In the genomic region with DNA sequence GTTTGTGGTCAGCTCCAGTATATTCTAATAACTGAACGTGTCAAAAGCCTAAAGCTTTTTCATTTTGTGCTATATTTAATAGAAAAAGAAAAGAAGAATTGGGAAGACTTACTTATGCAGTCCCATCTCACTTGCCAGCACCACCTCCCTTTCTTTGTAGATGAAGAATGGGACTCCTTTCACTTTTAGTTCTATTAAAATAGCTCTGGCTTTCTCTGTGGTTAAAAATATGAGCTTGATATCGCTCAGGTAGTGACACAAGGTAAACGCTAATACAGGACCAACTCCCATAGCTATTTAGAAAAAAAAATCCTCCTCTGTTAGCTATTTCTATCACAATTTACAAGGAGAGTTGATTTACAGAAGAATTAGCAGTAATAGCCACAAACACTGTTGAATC, we compare ENCODE assay signal across 26 cellular contexts.
"Had no signal": no experiment of that assay in that cellular context is flagged by ENCODE, and none has a peak within 500 bp of the region (broad histone marks: within the 10 kb centered on the region; RNA-seq: fewer than 3 reads in every experiment).

No MANE protein-coding gene starts in this region.

- DNase-seq: activated CD4-positive, alpha-beta T cell treated with anti-CD3 and anti-CD28 coated beads for 36 hours; activated CD4-positive, CD25-positive, alpha-beta regulatory T cell; activated CD8-positive, alpha-beta memory T cell treated with anti-CD3 and anti-CD28 coated beads, Interleukin-2, amount 10 ng/mL, durations not matched to agents 7 days and 5 days; activated CD8-positive, alpha-beta T cell treated with anti-CD3 and anti-CD28 coated beads, Interleukin-2, amount 10 ng/mL, durations not matched to agents 7 days and 5 days; activated T-cell treated with anti-CD3 and anti-CD28 coated beads, Interleukin-2, amount 50 U/mL, for 48 hours; anterior cingulate cortex; endodermal cell; foreskin fibroblast; head of caudate nucleus; hippocampal formation; kidney; lower lobe of right lung; mesendoderm; mucosa of descending colon; ovary; stimulated activated CD4-positive, alpha-beta T cell treated with anti-CD3 and anti-CD28 coated beads, Interleukin-12 subunit alpha, Interleukin-12 subunit beta, amount 100 ng/mL, for 4 hours; stimulated activated CD4-positive, alpha-beta T cell treated with anti-CD3 and anti-CD28 coated beads, Interleukin-4, amount 100 ng/mL, for 1 hour; trophoblast cell had no signal

- FAIRE-seq: bronchial epithelial cell, kidney, urothelium cell line had no signal

- ATAC-seq: activated CD4-positive, alpha-beta T cell treated with anti-CD3 and anti-CD28 coated beads for 36 hours; activated CD8-positive, alpha-beta memory T cell treated with anti-CD3 and anti-CD28 coated beads, Interleukin-2, amount 10 ng/mL, durations not matched to agents 7 days and 5 days; activated CD8-positive, alpha-beta T cell treated with anti-CD3 and anti-CD28 coated beads, Interleukin-2, amount 10 ng/mL, durations not matched to agents 7 days and 5 days; activated naive CD4-positive, alpha-beta T cell treated with anti-CD3 and anti-CD28 coated beads, Interleukin-2, amount 50 U/mL, for 72 hours; esophagus mucosa; lower lobe of right lung; mucosa of descending colon; natural killer cell treated with Interleukin-12 subunit alpha and Interleukin-12 subunit beta and Interleukin-15 and Interleukin-18, amount 100 ng/mL, for 72 hours; sciatic nerve had no signal

- H3K9me3 ChIP-seq: lower lobe of right lung, mucosa of descending colon, ovary, thoracic aorta had no signal

- H3K27ac ChIP-seq: lower lobe of right lung, ovary, skin epidermis, thoracic aorta had no signal

- H3K27me3 ChIP-seq: ovary had no signal

- H3K4me3 ChIP-seq: lower lobe of right lung, mucosa of descending colon, ovary, skin epidermis, thoracic aorta had no signal

- H3K36me3 ChIP-seq: lower lobe of right lung, ovary, thoracic aorta had no signal
